20 cellular contexts compared by ENCODE assay signal in genomic region chr18:77166523-77166922, GRCh38.
"Had no signal": no experiment of that assay in that cellular context is flagged by ENCODE, and none has a peak within 500 bp of the region (broad histone marks: within the 10 kb centered on the region; RNA-seq: fewer than 3 reads in every experiment).

No MANE protein-coding gene starts in this region.

- H3K27me3 Mint-ChIP-seq: activated CD4-positive, alpha-beta memory T cell treated with anti-CD3 and anti-CD28 coated beads for 36 hours had no signal

- H3K36me3 ChIP-seq: brain microvascular endothelial cell, left lung, ovary, prostate gland, spleen, stomach, transverse colon, uterus had no signal

- ATAC-seq: activated T-cell treated with anti-CD3 and anti-CD28 coated beads, Interleukin-2, amount 50 U/mL, for 72 hours; left lung had no signal

- H3K27me3 ChIP-seq: brain microvascular endothelial cell, ovary, transverse colon, uterus had no signal

- FAIRE-seq: frontal cortex had no signal

- H3K9me3 ChIP-seq: left lung, ovary, prostate gland, spleen, stomach, transverse colon, uterus had no signal

- H3K36me3 Mint-ChIP-seq: activated CD4-positive, alpha-beta memory T cell treated with anti-CD3 and anti-CD28 coated beads for 36 hours; activated naive CD4-positive, alpha-beta T cell treated with anti-CD3 and anti-CD28 coated beads, Interleukin-2, amount 10 ng/mL, durations not matched to agents 7 days and 5 days; mesothelial cell of epicardium had no signal

- H3K4me3 Mint-ChIP-seq: activated CD4-positive, alpha-beta memory T cell treated with anti-CD3 and anti-CD28 coated beads for 36 hours; activated naive CD4-positive, alpha-beta T cell treated with anti-CD3 and anti-CD28 coated beads, Interleukin-2, amount 10 ng/mL, durations not matched to agents 7 days and 5 days; activated T-cell treated with anti-CD3 and anti-CD28 coated beads, Interleukin-2, amount 50 U/mL, for 72 hours; mesothelial cell of epicardium had no signal

- H3K4me1 ChIP-seq: prostate gland, spleen, stomach, transverse colon, uterus had no signal

- H3K4me1 Mint-ChIP-seq: activated naive CD4-positive, alpha-beta T cell treated with anti-CD3 and anti-CD28 coated beads, Interleukin-2, amount 10 ng/mL, durations not matched to agents 7 days and 5 days had no signal

- H3K27ac ChIP-seq: brain microvascular endothelial cell, left lung, ovary, prostate gland, spleen, stomach, transverse colon, uterus had no signal

- H3K4me3 ChIP-seq: left lung, ovary, prostate gland, spleen, stomach, transverse colon, uterus had no signal

- H3K9me3 Mint-ChIP-seq: activated CD4-positive, alpha-beta memory T cell treated with anti-CD3 and anti-CD28 coated beads for 36 hours; activated naive CD4-positive, alpha-beta T cell treated with anti-CD3 and anti-CD28 coated beads, Interleukin-2, amount 10 ng/mL, durations not matched to agents 7 days and 5 days; activated T-cell treated with anti-CD3 and anti-CD28 coated beads, Interleukin-2, amount 50 U/mL, for 72 hours; mesothelial cell of epicardium had no signal

- H3K27ac Mint-ChIP-seq: activated CD4-positive, alpha-beta memory T cell treated with anti-CD3 and anti-CD28 coated beads for 36 hours; activated naive CD4-positive, alpha-beta T cell treated with anti-CD3 and anti-CD28 coated beads, Interleukin-2, amount 10 ng/mL, durations not matched to agents 7 days and 5 days; activated T-cell treated with anti-CD3 and anti-CD28 coated beads, Interleukin-2, amount 50 U/mL, for 72 hours; mesothelial cell of epicardium had no signal

- DNase-seq: activated CD4-positive, alpha-beta memory T cell treated with anti-CD3 and anti-CD28 coated beads for 36 hours; activated CD4-positive, alpha-beta T cell treated with anti-CD3 and anti-CD28 coated beads for 48 hours; activated effector memory CD4-positive, alpha-beta T cell treated with anti-CD3 and anti-CD28 coated beads, Interleukin-2, amount 50 U/mL, for 16 hours; activated naive CD4-positive, alpha-beta T cell treated with anti-CD3 and anti-CD28 coated beads, Interleukin-2, amount 10 ng/mL, durations not matched to agents 7 days and 5 days; activated T-cell treated with anti-CD3 and anti-CD28 coated beads, Interleukin-2, amount 50 U/mL, for 72 hours; central memory CD4-positive, alpha-beta T cell; effector memory CD4-positive, alpha-beta T cell; hippocampal formation; kidney glomerular epithelial cell; left lung; ovary; spleen; stimulated activated CD4-positive, alpha-beta T cell treated with anti-CD3 and anti-CD28 coated beads, Interleukin-4, amount 100 ng/mL, for 1 hour; stomach; transverse colon had no signal
